Comparison of ENCODE assay signal across 17 cellular contexts in the genomic region with DNA sequence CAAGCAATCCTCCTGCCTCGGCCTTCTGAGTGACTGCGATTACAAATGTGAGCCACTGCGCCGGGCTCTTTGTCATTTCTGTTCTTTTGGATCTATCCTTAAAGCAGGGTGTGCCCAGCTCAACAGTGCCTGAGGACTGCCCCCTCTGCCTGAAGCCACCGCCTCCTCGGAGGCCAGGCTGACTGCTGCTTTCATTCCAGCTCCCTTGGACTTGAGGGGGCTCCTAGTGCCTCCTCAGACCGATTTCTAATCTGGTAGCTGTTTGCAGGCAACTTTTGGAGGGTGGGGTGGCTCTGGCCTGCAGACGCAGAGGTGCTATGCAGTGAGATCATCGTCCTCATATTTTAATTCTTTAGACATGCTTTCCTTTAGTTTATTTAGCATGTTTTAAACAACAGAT. TPM values are rescaled to one million over a fixed set of nuclear protein-coding genes. Genes with fewer than 3 reads are reported as not detected.
DNase-seq lines count a peak whose midpoint lies in the region; ATAC-seq, FAIRE-seq and TF ChIP-seq lines count a peak whose summit lies in the region.
"Had no signal": no experiment of that assay in that cellular context is flagged by ENCODE, and none has a peak within 500 bp of the region (broad histone marks: within the 10 kb centered on the region; RNA-seq: fewer than 3 reads in every experiment).

No MANE protein-coding gene starts in this region.

- H3K4me1 Mint-ChIP-seq in WTC11: no peaks in the 10 kb centered on the region

- H4K20me1 ChIP-seq in keratinocyte (ENCODE audit: control insufficient read depth, extremely low read depth, insufficient read depth, low read length): no peaks in the 10 kb centered on the region

- dilution Hi-C loops in keratinocyte (cut with MboI; ENCODE audit: extremely low pct_ligation_motif_present, low sequenced_read_pairs): no loop called here

- no peak for TF ChIP-seq POLR2A in spleen (IDR thresholded peaks at IDR 0.05)

- TF ChIP-seq CTCF in WTC11 (IDR thresholded peaks at IDR 0.05) (no peak), keratinocyte (optimal IDR thresholded peaks at IDR 0.05 in 1 of 3, IDR thresholded peaks at IDR 0.05 in 1 of 3, conservative IDR thresholded peaks at IDR 0.05 in 1 of 3; ENCODE audit: extremely low read depth in 1 of 3, insufficient read depth in 2 of 3, low read length in 3 of 3) (no peak), spleen (IDR thresholded peaks at IDR 0.05 in 8 of 11, conservative IDR thresholded peaks at IDR 0.05 in 3 of 11) (no peak)

- WGBS in spleen, 5 donors: 77 to 94% (median 92%) methylated on average over 9 of the region's 9 CpGs

- H3K9me1 ChIP-seq in keratinocyte (ENCODE audit: control insufficient read depth, extremely low read depth, insufficient read depth, low read length): no peaks in the 10 kb centered on the region

- H3K36me3 Mint-ChIP-seq in WTC11: no peaks in the 10 kb centered on the region

- CTCF ChIA-PET in WTC11 (lab: Charles Lee): interaction anchor here (0.9 to 2.3 kb wide), 3 partner anchors 23 to 401 kb away, joined by 3 to 10 read pairs (median 4); no protein-coding TSS in a partner anchor

- no peak overlapping the region for H3K4me3 Mint-ChIP-seq in WTC11
- H3K4me3 Mint-ChIP-seq: effector memory CD8-positive, alpha-beta T cell; nephron had no signal

- H3K36me3 ChIP-seq in keratinocyte (ENCODE audit: control insufficient read depth in 2 of 2, extremely low read depth in 1 of 2, insufficient read depth in 2 of 2, low read length in 2 of 2) (no peaks in the 10 kb centered on the region), spleen (no peaks in the 10 kb centered on the region)
- H3K36me3 ChIP-seq: HAP-1 had no signal

- H3K9me3 ChIP-seq in keratinocyte (ENCODE audit: control insufficient read depth, low read depth, low read length): no peaks in the 10 kb centered on the region
- no peaks in the 10 kb centered on the region for H3K9me3 ChIP-seq in spleen
- H3K9me3 ChIP-seq: HAP-1 had no signal

- no peak for FAIRE-seq in keratinocyte (lab: Jason Lieb, UNC)

- POLR2A ChIA-PET in WTC11 (lab: Charles Lee): no interaction called here

- H3K27me3 ChIP-seq in keratinocyte (ENCODE audit: control insufficient read depth, extremely low read depth, insufficient read depth, low read length): no peaks in the 10 kb centered on the region
- H3K27me3 ChIP-seq in spleen (replicated peaks in 1 of 7): peaks cover 0 to 18% (median 0%) of the 10 kb centered on the region in 7 donors

- H3K4me2 ChIP-seq in keratinocyte (ENCODE audit: control insufficient read depth, extremely low read depth, insufficient read depth, low read depth, low read length): no peak overlapping the region

- 0 out of 2 replicates have a peak, but pooled peaks cover 9% of the 10 kb centered on the region for H3K9me3 Mint-ChIP-seq in WTC11
- H3K9me3 Mint-ChIP-seq: effector memory CD8-positive, alpha-beta T cell; nephron had no signal

- peak overlapping the region; percentile 27; the same call in 1 of the 2 replicates for H3K27ac Mint-ChIP-seq in WTC11

- H3K4me1 ChIP-seq in keratinocyte (ENCODE audit: control insufficient read depth, extremely low read depth, insufficient read depth, low read length) (no peaks in the 10 kb centered on the region), spleen (peaks cover 0 to 19% (median 11%) of the 10 kb centered on the region in 6 donors)
- H3K4me1 ChIP-seq: HAP-1 had no signal

- no peaks in the 10 kb centered on the region for H3K79me2 ChIP-seq in keratinocyte (ENCODE audit: control insufficient read depth, insufficient read depth, low read length)

- DNase-seq in EL: peak; percentile 15
- DNase-seq in WTC11 (ENCODE audit: low spot score): no peak
- DNase-seq in keratinocyte (ENCODE audit: low read depth, low spot score): no peak
- peak; percentile 24 for DNase-seq in spleen
- no peak for DNase-seq in NCI-H2029 treated with DMSO at 0.1 percent for 48 hours (lab: John Stamatoyannopoulos, UW)
- DNase-seq: activated CD4-positive, alpha-beta T cell treated with anti-CD3 and anti-CD28 coated beads, Interleukin-2, amount 50 U/mL, for 1 hour; activated CD8-positive, alpha-beta memory T cell treated with anti-CD3 and anti-CD28 coated beads, Interleukin-2, amount 50 U/mL, for 48 hours; COR-L47; effector memory CD8-positive, alpha-beta T cell; hippocampal formation; NCI-H1105; NCI-H524 treated with DMSO at 0.1 percent for 48 hours had no signal

- ATAC-seq in WTC11: no peak
- ATAC-seq in GM21515 (IDR thresholded peaks at IDR 0.05; ENCODE audit: unreplicated experiment): no peak
- ATAC-seq in HG02571 (IDR thresholded peaks at IDR 0.05; ENCODE audit: unreplicated experiment): no peak
- no peak for ATAC-seq in GM21360 (IDR thresholded peaks at IDR 0.05; ENCODE audit: unreplicated experiment)
- ATAC-seq: effector memory CD8-positive, alpha-beta T cell had no signal

- H2AFZ ChIP-seq in keratinocyte (ENCODE audit: control insufficient read depth, low read length): peak overlapping the region; percentile 44

- no peak overlapping the region for H3K9ac ChIP-seq in keratinocyte (ENCODE audit: control insufficient read depth, extremely low read depth, insufficient read depth, low read length)

- intact Hi-C loops in spleen (cut with DNase I; ENCODE audit: low total_unique reads): no loop called here

- no peak overlapping the region for H3K4me3 ChIP-seq in keratinocyte (ENCODE audit: control insufficient read depth in 2 of 3, extremely low read depth in 1 of 3, insufficient read depth in 2 of 3, low read depth in 1 of 3, low read length in 3 of 3)
- no peak overlapping the region for H3K4me3 ChIP-seq in spleen
- H3K4me3 ChIP-seq: HAP-1 had no signal

- H3K27ac ChIP-seq in keratinocyte (ENCODE audit: control insufficient read depth, insufficient read depth, low read length) (no peak overlapping the region), spleen (no peak overlapping the region)

- H3K27me3 Mint-ChIP-seq in WTC11 (ENCODE audit: low read depth): no peaks in the 10 kb centered on the region; the same call in 1 of the 2 replicates

TF ChIP-seq in WTC11, 78 proteins besides CTCF, POLR2A, EP300 and RAD21 (continues in another document):
- TF ChIP-seq, protein P1, sequence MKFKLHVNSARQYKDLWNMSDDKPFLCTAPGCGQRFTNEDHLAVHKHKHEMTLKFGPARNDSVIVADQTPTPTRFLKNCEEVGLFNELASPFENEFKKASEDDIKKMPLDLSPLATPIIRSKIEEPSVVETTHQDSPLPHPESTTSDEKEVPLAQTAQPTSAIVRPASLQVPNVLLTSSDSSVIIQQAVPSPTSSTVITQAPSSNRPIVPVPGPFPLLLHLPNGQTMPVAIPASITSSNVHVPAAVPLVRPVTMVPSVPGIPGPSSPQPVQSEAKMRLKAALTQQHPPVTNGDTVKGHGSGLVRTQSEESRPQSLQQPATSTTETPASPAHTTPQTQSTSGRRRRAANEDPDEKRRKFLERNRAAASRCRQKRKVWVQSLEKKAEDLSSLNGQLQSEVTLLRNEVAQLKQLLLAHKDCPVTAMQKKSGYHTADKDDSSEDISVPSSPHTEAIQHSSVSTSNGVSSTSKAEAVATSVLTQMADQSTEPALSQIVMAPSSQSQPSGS (CRISPR knock-in tag; IDR thresholded peaks at IDR 0.05; ENCODE audit: borderline replicate concordance, low read depth): no peak
- TF ChIP-seq RELA (CRISPR knock-in tag; IDR thresholded peaks at IDR 0.05; ENCODE audit: borderline replicate concordance): no peak
- TF ChIP-seq, protein P2, sequence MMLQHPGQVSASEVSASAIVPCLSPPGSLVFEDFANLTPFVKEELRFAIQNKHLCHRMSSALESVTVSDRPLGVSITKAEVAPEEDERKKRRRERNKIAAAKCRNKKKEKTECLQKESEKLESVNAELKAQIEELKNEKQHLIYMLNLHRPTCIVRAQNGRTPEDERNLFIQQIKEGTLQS (CRISPR knock-in tag; conservative IDR thresholded peaks at IDR 0.05): no peak
- no peak for TF ChIP-seq NFATC4 (CRISPR knock-in tag; IDR thresholded peaks at IDR 0.05)
- TF ChIP-seq RORB (CRISPR knock-in tag; IDR thresholded peaks at IDR 0.05): no peak

RNA-seq across cellular contexts. Expression of a gene that starts 35.9 kb away (rescaled TPM):
- total RNA-seq in WTC11 (2021): 8.8 to 14.4 TPM (median 13.7 TPM) in 3 replicates
- polyA plus RNA-seq in keratinocyte: 6.1 to 7.0 TPM (median 6.6 TPM) in 3 replicates
- 4.3 TPM for polyA plus RNA-seq in keratinocyte (2011; ENCODE audit: low read depth)
- polyA plus RNA-seq in keratinocyte (2011; cell fraction: cytosol; rRNA removed): 3.7 and 5.2 TPM in 2 replicates
- 5.0 and 5.8 TPM in 2 replicates for polyA plus RNA-seq in keratinocyte (2011; cell fraction: nucleus; rRNA removed)
- polyA plus RNA-seq in keratinocyte (2012; ENCODE audit: low replicate concordance): 2.7 and 7.4 TPM in 2 replicates
- 6.7 to 17.2 TPM (median 10.8 TPM) in 3 replicates for polyA minus RNA-seq in keratinocyte
- polyA minus RNA-seq in keratinocyte (2011; cell fraction: cytosol; rRNA and poly(A)+ RNA removed): 6.3 TPM
- 3.1 and 5.7 TPM in 2 replicates for polyA minus RNA-seq in keratinocyte (2011; cell fraction: nucleus; rRNA and poly(A)+ RNA removed)
- 10 to 100 TPM; 18.3 to 46.1 (median 33.5) TPM for total RNA-seq in spleen
- polyA plus RNA-seq in spleen: 10 to 100 TPM in 1 of 3 donors, 1 to 10 TPM in 2; 5.4 to 13.3 (median 8.0) TPM

RNA-seq across cellular contexts. Expression of a gene that starts 55.9 kb away (rescaled TPM):
- 2.7 to 5.0 TPM (median 4.7 TPM) in 3 replicates for total RNA-seq in WTC11 (2021)
- 2.6 to 15.1 TPM (median 7.8 TPM) in 3 replicates for polyA plus RNA-seq in keratinocyte
- polyA plus RNA-seq in keratinocyte (2011; ENCODE audit: low read depth): 49.7 TPM
- polyA plus RNA-seq in keratinocyte (2011; cell fraction: cytosol; rRNA removed): 2.1 and 5.7 TPM in 2 replicates
- 12.8 and 15.7 TPM in 2 replicates for polyA plus RNA-seq in keratinocyte (2011; cell fraction: nucleus; rRNA removed)
- 1.8 and 56.4 TPM in 2 replicates for polyA plus RNA-seq in keratinocyte (2012; ENCODE audit: low replicate concordance)
- 9.2 to 23.4 TPM (median 16.0 TPM) in 3 replicates for polyA minus RNA-seq in keratinocyte
- polyA minus RNA-seq in keratinocyte (2011; cell fraction: cytosol; rRNA and poly(A)+ RNA removed): 1.3 TPM
- 11.9 TPM in 2 replicates for polyA minus RNA-seq in keratinocyte (2011; cell fraction: nucleus; rRNA and poly(A)+ RNA removed)
- total RNA-seq in spleen: 1 to 10 TPM; 1.0 to 3.0 (median 1.6) TPM
- polyA plus RNA-seq in spleen: under 1 TPM; 0.20 to 0.64 (median 0.53) TPM

Comparison
In these comparisons a context has a peak if more than half of its experiments do, and no peak if none do; other contexts are left out.
1. DNase-seq: peak in EL (single experiment) and spleen (single experiment); none in WTC11 (single experiment), keratinocyte (single experiment) and NCI-H2029 treated with DMSO at 0.1 percent for 48 hours (single experiment).